In the genomic region with DNA sequence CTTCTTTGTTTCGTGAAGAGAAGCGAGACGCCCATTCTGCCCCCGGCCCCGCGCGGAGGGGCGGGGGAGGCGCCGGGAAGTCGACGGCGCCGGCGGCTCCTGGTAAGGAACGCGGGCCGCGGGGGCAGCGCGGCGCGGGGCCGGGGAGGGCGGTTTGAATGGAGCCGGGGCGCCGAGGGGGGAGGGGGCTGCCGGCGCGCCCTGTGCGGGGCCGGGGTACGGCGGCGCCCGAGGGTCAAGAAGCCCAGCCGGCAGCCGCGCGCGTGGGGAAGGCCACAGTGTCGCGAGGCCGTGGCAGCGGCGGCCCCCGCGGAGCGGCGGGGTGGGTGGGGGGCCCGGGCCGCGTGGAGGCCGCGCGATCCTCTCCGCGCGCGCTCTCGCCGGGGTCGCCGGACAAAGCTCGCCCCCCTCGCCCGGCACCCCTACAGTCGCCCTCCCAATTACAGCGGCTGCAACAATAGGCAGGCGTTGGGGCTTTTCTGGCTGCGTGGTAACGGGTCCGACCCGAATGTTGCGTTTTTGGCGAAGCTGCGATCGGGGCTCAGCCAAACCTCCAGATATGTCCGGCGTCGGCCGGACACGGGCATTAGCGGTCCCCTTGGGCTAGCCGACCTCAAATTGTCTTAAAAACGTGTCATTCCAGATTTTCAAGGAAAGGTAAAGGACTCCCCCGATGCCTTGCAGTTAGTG, we compare ENCODE assay signal across 8 cellular contexts. TPM values are rescaled to one million over a fixed set of nuclear protein-coding genes. Genes with fewer than 3 reads are reported as not detected.
DNase-seq lines count a peak whose midpoint lies in the region; ATAC-seq and TF ChIP-seq lines count a peak whose summit lies in the region.

No MANE protein-coding gene starts in this region.

- peaks cover 3% of the 10 kb centered on the region for H3K36me3 Mint-ChIP-seq in activated naive CD4-positive, alpha-beta T cell treated with anti-CD3 and anti-CD28 coated beads for 36 hours (ENCODE audit: low read depth)

- intact Hi-C loops in activated naive CD4-positive, alpha-beta T cell treated with anti-CD3 and anti-CD28 coated beads for 36 hours (cut with micrococcal nuclease): loop anchor here (2.0 to 10.0 kb wide), 2 partner anchors 392 to 626 kb away; partner anchors contain the start of genes CDKN2D, ICAM3 and RAVER1
- intact Hi-C loops in PC-3 (cut with micrococcal nuclease): no loop called here

- no peaks in the 10 kb centered on the region for H3K9me2 ChIP-seq in PC-3 (replicated peaks; ENCODE audit: low read length)

- peak overlapping the region; percentile 47 for H2AFZ ChIP-seq in PC-3 (ENCODE audit: low read length)

- H3F3A ChIP-seq in PC-3 (ENCODE audit: low read length, unreplicated experiment): no peaks in the 10 kb centered on the region

- peaks cover 31% of the 10 kb centered on the region for H4K20me1 ChIP-seq in PC-3 (ENCODE audit: low read length)

- no peaks in the 10 kb centered on the region for H3K9me3 ChIP-seq in PC-3 (ENCODE audit: low read length)

- POLR2A ChIA-PET in PC-3 (lab: Charles Lee; ENCODE audit: unreplicated experiment): interaction anchor here (0.6 to 0.7 kb wide), 3 partner anchors 20 to 675 kb away, joined by 3 to 8 read pairs (median 4); partner anchors contain the start of gene LDLR

- no peaks in the 10 kb centered on the region for H3K27me3 Mint-ChIP-seq in activated naive CD4-positive, alpha-beta T cell treated with anti-CD3 and anti-CD28 coated beads for 36 hours (ENCODE audit: low read depth)

- H3K4me1 ChIP-seq in PC-3 (ENCODE audit: insufficient read depth, low read length): peaks cover 23% of the 10 kb centered on the region

- H3K4me2 ChIP-seq in PC-3 (ENCODE audit: low read length): peak overlapping the region; percentile 94

- H3K36me3 ChIP-seq in PC-3 (ENCODE audit: low read depth, low read length): peaks cover 5% of the 10 kb centered on the region; the same call in 1 of the 2 replicates

- H3K9ac ChIP-seq in PC-3 (ENCODE audit: low read length): peak overlapping the region; percentile 78

- peak overlapping the region; percentile 91 for H3K4me3 Mint-ChIP-seq in activated naive CD4-positive, alpha-beta T cell treated with anti-CD3 and anti-CD28 coated beads for 36 hours

- peak overlapping the region; percentile 30; the same call in 1 of the 2 replicates for H3K27ac ChIP-seq in PC-3 (ENCODE audit: low read length)
- H3K27ac ChIP-seq in layer of hippocampus (ENCODE audit: low read depth, low read length): peak overlapping the region; percentile 87

- BruUV-seq in PC-3 (replicated peaks; lab: Mats Ljungman, UMichigan): no TSS peak

- H3K4me1 Mint-ChIP-seq in activated naive CD4-positive, alpha-beta T cell treated with anti-CD3 and anti-CD28 coated beads for 36 hours (ENCODE audit: low read depth): peaks cover 40% of the 10 kb centered on the region

- H3K79me2 ChIP-seq in PC-3 (ENCODE audit: low read length): peaks cover 61% of the 10 kb centered on the region

- peak overlapping the region; percentile 81 for H3K4me3 ChIP-seq in PC-3 (ENCODE audit: low read length)

- H3K9me3 Mint-ChIP-seq in activated naive CD4-positive, alpha-beta T cell treated with anti-CD3 and anti-CD28 coated beads for 36 hours: no peaks in the 10 kb centered on the region

- peak overlapping the region; percentile 90 for H3K27ac Mint-ChIP-seq in activated naive CD4-positive, alpha-beta T cell treated with anti-CD3 and anti-CD28 coated beads for 36 hours

- CTCF ChIA-PET in activated naive CD4-positive, alpha-beta T cell treated with anti-CD3 and anti-CD28 coated beads for 36 hours (lab: Charles Lee): interaction anchor here (1.2 to 1.4 kb wide), 2 partner anchors 25 to 56 kb away, joined by 3 read pairs; no protein-coding TSS in a partner anchor
- CTCF ChIA-PET in PC-3 (lab: Charles Lee): interaction anchor here (0.9 kb wide), 1 partner anchor 19 kb away, joined by 3 read pairs; no protein-coding TSS in a partner anchor

- TF ChIP-seq CTCF in PC-3 (conservative IDR thresholded peaks at IDR 0.05; ENCODE audit: low read depth, low read length): no peak

- H3K27me3 ChIP-seq in PC-3 (ENCODE audit: low read length) (no peaks in the 10 kb centered on the region), layer of hippocampus (ENCODE audit: control insufficient read depth, insufficient read depth, low read length) (no peaks in the 10 kb centered on the region)

- ATAC-seq in HG02798 (IDR thresholded peaks at IDR 0.05; ENCODE audit: poor library complexity, unreplicated experiment): peak; percentile 36
- peak; percentile 38 for ATAC-seq in PC-3
- ATAC-seq in stimulated activated naive CD8-positive, alpha-beta T cell treated with anti-CD3 and anti-CD28 coated beads, Interleukin-15, Interleukin-2, amounts not matched to agents 100 U/mL and 50 U/mL, for 24 hours: peak; percentile 24

- peak; percentile 28 for DNase-seq in activated naive CD4-positive, alpha-beta T cell treated with anti-CD3 and anti-CD28 coated beads for 36 hours
- no peak for DNase-seq in activated naive CD4-positive, alpha-beta T cell treated with anti-CD3 and anti-CD28 coated beads, Interleukin-2, amount 50 U/mL, for 16 hours
- peak; percentile 35 for DNase-seq in PC-3
- peak; percentile 68 for DNase-seq in cerebellum (ENCODE audit: low spot score)
- peak; percentile 48 for DNase-seq in stimulated activated naive CD8-positive, alpha-beta T cell treated with anti-CD3 and anti-CD28 coated beads, Interleukin-15, Interleukin-2, amounts not matched to agents 100 U/mL and 50 U/mL, for 24 hours
- DNase-seq in SKM-1 (lab: John Stamatoyannopoulos, UW; ENCODE audit: unreplicated experiment): no peak

RNA-seq across cellular contexts. Expression of gene SMARCA4, which starts 0.4 kb away (rescaled TPM):
- 10 to 100 TPM; 88.6 to 98.6 TPM for total RNA-seq in activated naive CD4-positive, alpha-beta T cell treated with anti-CD3 and anti-CD28 coated beads for 36 hours
- total RNA-seq in PC-3 (2014; rRNA removed) (197 and 316 TPM in 2 replicates), cerebellum (118 TPM)

RNA-seq across cellular contexts. Expression of gene TIMM29, which starts 32.6 kb away (rescaled TPM):
- total RNA-seq in activated naive CD4-positive, alpha-beta T cell treated with anti-CD3 and anti-CD28 coated beads for 36 hours: 10 to 100 TPM; 11.0 to 12.7 TPM
- total RNA-seq in PC-3 (2014; rRNA removed) (60.7 and 90.1 TPM in 2 replicates), cerebellum (18.7 TPM)

RNA-seq across cellular contexts. Expression of gene YIPF2, which starts 32.8 kb away (rescaled TPM):
- 10 to 100 TPM; 22.7 to 25.4 TPM for total RNA-seq in activated naive CD4-positive, alpha-beta T cell treated with anti-CD3 and anti-CD28 coated beads for 36 hours
- 126 and 131 TPM in 2 replicates for total RNA-seq in PC-3 (2014; rRNA removed)
- total RNA-seq in cerebellum: 30.0 TPM

Comparison
In these comparisons a context has a peak if more than half of its experiments do, and no peak if none do; other contexts are left out.
1. DNase-seq: peak in activated naive CD4-positive, alpha-beta T cell treated with anti-CD3 and anti-CD28 coated beads for 36 hours (single experiment), PC-3 (single experiment), cerebellum (single experiment) and stimulated activated naive CD8-positive, alpha-beta T cell treated with anti-CD3 and anti-CD28 coated beads, Interleukin-15, Interleukin-2, amounts not matched to agents 100 U/mL and 50 U/mL, for 24 hours (single experiment); none in activated naive CD4-positive, alpha-beta T cell treated with anti-CD3 and anti-CD28 coated beads, Interleukin-2, amount 50 U/mL, for 16 hours (single experiment) and SKM-1 (single experiment).
2. Peak in every context shown above with its lines, with median percentiles within 50 percentile points of each other: ATAC-seq.